8 cellular contexts compared by ENCODE assay signal in the genomic region with DNA sequence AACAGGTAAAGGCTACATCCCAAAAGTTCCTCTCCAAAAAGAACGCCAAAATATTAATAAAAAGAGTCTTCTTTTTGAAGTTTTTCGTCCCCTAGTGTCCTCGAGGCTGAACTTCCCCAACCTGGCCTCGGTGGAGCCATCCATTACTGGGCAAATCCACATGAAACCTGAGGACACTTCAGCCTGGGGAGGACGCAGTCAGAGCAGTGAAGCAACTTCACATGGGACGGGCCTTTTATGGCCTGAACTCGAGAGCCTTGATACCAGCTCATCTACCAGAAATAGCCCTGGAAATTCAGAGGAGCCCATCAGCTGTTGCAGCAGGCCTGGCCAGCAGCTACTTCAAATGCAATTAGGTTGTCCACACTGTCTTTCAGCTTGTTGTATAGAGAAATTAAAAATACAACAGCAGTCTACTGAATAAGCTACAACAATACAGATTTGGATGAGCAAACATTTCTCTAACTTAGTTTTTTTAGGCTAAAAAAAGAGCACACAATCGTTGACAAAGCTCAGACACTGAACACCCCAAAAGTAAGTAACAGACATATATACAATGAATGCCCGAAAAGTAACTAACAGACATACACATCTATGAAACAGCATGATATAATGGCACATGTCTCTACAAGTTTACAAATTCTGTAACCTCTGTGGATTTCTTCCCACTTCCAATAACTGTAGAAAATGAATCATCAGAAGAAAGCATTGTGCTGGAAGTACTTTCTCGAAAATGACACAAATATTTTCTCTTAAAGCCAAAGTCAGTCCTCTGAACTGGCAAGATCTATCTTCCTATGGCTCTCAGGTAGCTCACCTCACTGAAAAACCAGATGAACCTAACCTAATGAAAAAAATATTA. TPM values are rescaled to one million over a fixed set of nuclear protein-coding genes. Genes with fewer than 3 reads are reported as not detected.
DNase-seq lines count a peak whose midpoint lies in the region; ATAC-seq, FAIRE-seq and TF ChIP-seq lines count a peak whose summit lies in the region.

A gene with protein sequence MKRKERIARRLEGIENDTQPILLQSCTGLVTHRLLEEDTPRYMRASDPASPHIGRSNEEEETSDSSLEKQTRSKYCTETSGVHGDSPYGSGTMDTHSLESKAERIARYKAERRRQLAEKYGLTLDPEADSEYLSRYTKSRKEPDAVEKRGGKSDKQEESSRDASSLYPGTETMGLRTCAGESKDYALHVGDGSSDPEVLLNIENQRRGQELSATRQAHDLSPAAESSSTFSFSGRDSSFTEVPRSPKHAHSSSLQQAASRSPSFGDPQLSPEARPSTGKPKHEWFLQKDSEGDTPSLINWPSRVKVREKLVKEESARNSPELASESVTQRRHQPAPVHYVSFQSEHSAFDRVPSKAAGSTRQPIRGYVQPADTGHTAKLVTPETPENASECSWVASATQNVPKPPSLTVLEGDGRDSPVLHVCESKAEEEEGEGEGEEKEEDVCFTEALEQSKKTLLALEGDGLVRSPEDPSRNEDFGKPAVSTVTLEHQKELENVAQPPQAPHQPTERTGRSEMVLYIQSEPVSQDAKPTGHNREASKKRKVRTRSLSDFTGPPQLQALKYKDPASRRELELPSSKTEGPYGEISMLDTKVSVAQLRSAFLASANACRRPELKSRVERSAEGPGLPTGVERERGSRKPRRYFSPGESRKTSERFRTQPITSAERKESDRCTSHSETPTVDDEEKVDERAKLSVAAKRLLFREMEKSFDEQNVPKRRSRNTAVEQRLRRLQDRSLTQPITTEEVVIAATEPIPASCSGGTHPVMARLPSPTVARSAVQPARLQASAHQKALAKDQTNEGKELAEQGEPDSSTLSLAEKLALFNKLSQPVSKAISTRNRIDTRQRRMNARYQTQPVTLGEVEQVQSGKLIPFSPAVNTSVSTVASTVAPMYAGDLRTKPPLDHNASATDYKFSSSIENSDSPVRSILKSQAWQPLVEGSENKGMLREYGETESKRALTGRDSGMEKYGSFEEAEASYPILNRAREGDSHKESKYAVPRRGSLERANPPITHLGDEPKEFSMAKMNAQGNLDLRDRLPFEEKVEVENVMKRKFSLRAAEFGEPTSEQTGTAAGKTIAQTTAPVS (N-terminal part only) (minus strand): TSS at position 208 of the 862 bp plus-strand sequence. CDS start 79,913 bp downstream, outside the sequence.

- H3K4me3 ChIP-seq in HEK293 (ENCODE audit: low read depth, low read length): no peak within 1 kb of the TSS
- no peak within 1 kb of the TSS for H3K4me3 ChIP-seq in GM12878
- peak within 1 kb of the TSS; percentile 9 for H3K4me3 ChIP-seq in iPS-18a (ENCODE audit: low read length)
- peak within 1 kb of the TSS; percentile 42 for H3K4me3 ChIP-seq in smooth muscle cell

- WGBS in GM12878 (ENCODE audit: insufficient coverage, insufficient replicate concordance, low lambda C conversion rate, missing lambda C conversion rate): 32% methylated on average over 10 of the region's 10 CpGs
- whole genome bisulfite sequencing in smooth muscle cell (ENCODE audit: low lambda C conversion rate): 21% methylated on average over 10 of the region's 10 CpGs

- H3K4me1 ChIP-seq in HEK293 (ENCODE audit: control insufficient read depth, insufficient read depth, low read length): peaks cover 32% of the 10 kb centered on the region
- H3K4me1 ChIP-seq in GM12878 (ENCODE audit: control insufficient read depth, insufficient read depth, low read length): no peaks in the 10 kb centered on the region
- H3K4me1 ChIP-seq in iPS-18a (ENCODE audit: control insufficient read depth, low read depth, low read length): peaks cover 34% of the 10 kb centered on the region
- peaks cover 36% of the 10 kb centered on the region for H3K4me1 ChIP-seq in smooth muscle cell (ENCODE audit: low read depth)

- POLR2A ChIA-PET in HEK293 (lab: Yijun Ruan, JAX) (interaction anchor here (1.3 kb wide), 1 partner anchor 40 kb away, joined by 3 read pairs; no protein-coding TSS in a partner anchor), GM12878 (lab: Charles Lee) (interaction anchor here (1.0 to 1.6 kb wide), 2 partner anchors 9 to 13 kb away, joined by 4 to 11 read pairs; no protein-coding TSS in a partner anchor)

- in situ Hi-C loops in GM12878 (cut with MboI): no loop called here

- H3K4me2 ChIP-seq in GM12878 (ENCODE audit: control insufficient read depth, insufficient read depth): no peak within 1 kb of the TSS
- H3K4me2 ChIP-seq in smooth muscle cell: peak within 1 kb of the TSS; percentile 85

- SMC1A ChIA-PET in GM12878 (lab: Charles Lee; ENCODE audit: uncharacterized antibody, unreplicated experiment): interaction anchor here (0.5 to 2.5 kb wide), 9 partner anchors 9 to 144 kb away, joined by 3 to 12 read pairs (median 6); no protein-coding TSS in a partner anchor

- TF ChIP-seq POLR2A in GM12878 (IDR thresholded peaks at IDR 0.05; ENCODE audit: low read depth, low read length): no peak

- intact Hi-C loops in GM12878 (cut with micrococcal nuclease; ENCODE audit: unreplicated experiment): loop anchor here (2.0 to 5.0 kb wide), 2 partner anchors 43 to 100 kb away; no protein-coding TSS in a partner anchor

- H3K9ac ChIP-seq in GM12878 (ENCODE audit: control insufficient read depth, insufficient read depth, low read length) (no peak within 1 kb of the TSS), iPS-18a (ENCODE audit: low read length) (peak within 1 kb of the TSS; percentile 12), smooth muscle cell (ENCODE audit: low read depth) (peak within 1 kb of the TSS; percentile 75)

- no peaks in the 10 kb centered on the region for H4K20me1 ChIP-seq in GM12878 (ENCODE audit: control insufficient read depth, insufficient read depth)
- H4K20me1 ChIP-seq in smooth muscle cell (ENCODE audit: low read depth): no peaks in the 10 kb centered on the region

- H3K27ac ChIP-seq in 22Rv1 (peak within 1 kb of the TSS; percentile 81), HEK293 (ENCODE audit: extremely low read depth, low read depth, low read length) (peak within 1 kb of the TSS; percentile 33), GM12878 (ENCODE audit: control insufficient read depth, insufficient read depth) (no peak within 1 kb of the TSS), iPS-18a (ENCODE audit: low read length) (peak within 1 kb of the TSS; percentile 30), smooth muscle cell (ENCODE audit: low read depth) (peak within 1 kb of the TSS; percentile 95)

- BruUV-seq in GM12878 (replicated peaks; lab: Mats Ljungman, UMichigan): TSS peak; percentile 55

- H3K79me2 ChIP-seq in GM12878 (ENCODE audit: control insufficient read depth, insufficient read depth, low read length) (no peaks in the 10 kb centered on the region), smooth muscle cell (ENCODE audit: low read depth) (peaks cover 25% of the 10 kb centered on the region)

- DNase-seq in GM12878 (ENCODE audit: low read depth, low spot score) (no peak), smooth muscle cell (lab: John Stamatoyannopoulos, UW; ENCODE audit: unreplicated experiment) (no peak), cerebellar nuclear complex (lab: John Stamatoyannopoulos, UW) (no peak), SIG-M5 treated with dmso at 0.1 percent for 504 hours (lab: John Stamatoyannopoulos, UW; ENCODE audit: unreplicated experiment) (no peak)
- DNase-seq in stimulated activated CD4-positive, alpha-beta T cell treated with anti-CD3 and anti-CD28 coated beads, Interleukin-4, amount 100 ng/mL, for 4 hours: no peak

- H3K9me3 ChIP-seq in HEK293 (ENCODE audit: control insufficient read depth, insufficient read depth, low read depth, low read length): no peaks in the 10 kb centered on the region
- no peaks in the 10 kb centered on the region; the same call in 2 of the 3 replicates for H3K9me3 ChIP-seq in GM12878 (replicated peaks; ENCODE audit: control insufficient read depth, insufficient read depth, low read length)
- H3K9me3 ChIP-seq in iPS-18a (ENCODE audit: control insufficient read depth, low read depth, low read length): no peaks in the 10 kb centered on the region
- no peaks in the 10 kb centered on the region for H3K9me3 ChIP-seq in smooth muscle cell (replicated peaks; ENCODE audit: low read depth)

- H3K36me3 ChIP-seq in HEK293 (ENCODE audit: control insufficient read depth in 2 of 2, insufficient read depth in 1 of 2, low read length in 2 of 2): no peaks in the 10 kb centered on the region; a peak in 1 of 3 replicates
- H3K36me3 ChIP-seq in GM12878 (ENCODE audit: control insufficient read depth in 2 of 2, insufficient read depth in 2 of 2, low read length in 1 of 2): no peaks in the 10 kb centered on the region
- H3K36me3 ChIP-seq in iPS-18a (ENCODE audit: control insufficient read depth, low read depth, low read length): no peaks in the 10 kb centered on the region
- no peaks in the 10 kb centered on the region for H3K36me3 ChIP-seq in smooth muscle cell (ENCODE audit: low read depth)

- CTCF ChIA-PET in HEK293 (lab: Yijun Ruan, JAX): no interaction called here
- CTCF ChIA-PET in GM12878 (lab: Yijun Ruan, JAX): interaction anchor here (0.6 to 1.7 kb wide), 8 partner anchors 8 to 111 kb away, joined by 3 to 6 read pairs (median 4); no protein-coding TSS in a partner anchor

- 0 out of 2 replicates have a peak, but pooled peaks have one; percentile 7 for TF ChIP-seq CTCF in 22Rv1 (IDR thresholded peaks at IDR 0.05)
- TF ChIP-seq CTCF in HEK293 (tag by site-specific recombination; IDR thresholded peaks at IDR 0.05): peak; percentile 13; the same call in 1 of the 2 replicates
- no peak for TF ChIP-seq CTCF in GM12878 (IDR thresholded peaks at IDR 0.05 in 2 of 3, conservative IDR thresholded peaks at IDR 0.05 in 1 of 3; ENCODE audit: control insufficient read depth in 2 of 3, extremely low read depth in 1 of 3, insufficient read depth in 1 of 3, low read depth in 3 of 3, low read length in 3 of 3)
- no peak for TF ChIP-seq CTCF in smooth muscle cell (IDR thresholded peaks at IDR 0.05; ENCODE audit: borderline replicate concordance, insufficient read depth, poor library complexity, severe bottlenecking)

- H2AFZ ChIP-seq in GM12878 (ENCODE audit: control insufficient read depth, low read depth, low read length) (no peak within 1 kb of the TSS), smooth muscle cell (ENCODE audit: low read depth) (no peak within 1 kb of the TSS)

- RAD21 ChIA-PET in GM12878 (lab: Charles Lee; ENCODE audit: unreplicated experiment): interaction anchor here (0.6 to 2.3 kb wide), 10 partner anchors 8 to 99 kb away, joined by 3 to 13 read pairs (median 3); no protein-coding TSS in a partner anchor

- peak; percentile 29 for ATAC-seq in GM12878

- H3F3A ChIP-seq in smooth muscle cell (ENCODE audit: low read depth): peaks cover 32% of the 10 kb centered on the region

- no peak for TF ChIP-seq EP300 in GM12878 (IDR thresholded peaks at IDR 0.05; ENCODE audit: borderline replicate concordance in 1 of 2, control insufficient read depth in 1 of 2, low read depth in 2 of 2, low read length in 2 of 2)

- TF ChIP-seq RAD21 in GM12878 (IDR thresholded peaks at IDR 0.05; ENCODE audit: insufficient read depth, low read depth, low read length): no peak

- H3K27me3 ChIP-seq in GM12878 (replicated peaks in 1 of 2; ENCODE audit: control insufficient read depth in 2 of 2, insufficient read depth in 2 of 2, low read length in 1 of 2): no peaks in the 10 kb centered on the region
- H3K27me3 ChIP-seq in iPS-18a (ENCODE audit: control insufficient read depth, insufficient read depth, low read length): no peaks in the 10 kb centered on the region
- H3K27me3 ChIP-seq in smooth muscle cell (ENCODE audit: low read depth): no peaks in the 10 kb centered on the region

- FAIRE-seq in GM12878 (lab: Jason Lieb, UNC): no peak

RNA-seq across cellular contexts. Expression of the gene that starts here (rescaled TPM):
- total RNA-seq in GM12878 (2013; cell fraction: nucleolus; rRNA removed): 16.7 and 47.2 TPM in 2 replicates
- total RNA-seq in GM12878 (2014; rRNA removed): 0.65 and 0.68 TPM in 2 replicates
- total RNA-seq in GM12878 (2014; rRNA removed; fragmentation: Illumina TruSeq; extraction: Trizol): 0.64 and 1.8 TPM in 2 replicates
- total RNA-seq in GM12878 (2021): 1.5 and 1.9 TPM in 2 replicates
- polyA plus RNA-seq in GM12878 (2011; ENCODE audit: low read depth): 0.17 TPM
- polyA plus RNA-seq in GM12878 (2011; rRNA removed): 0.33 and 0.43 TPM in 2 replicates
- polyA plus RNA-seq in GM12878 (2011; cell fraction: cytosol; rRNA removed): 0.35 and 0.39 TPM in 2 replicates
- polyA plus RNA-seq in GM12878 (2011; cell fraction: nucleus; rRNA removed): 0.99 and 2.1 TPM in 2 replicates
- 0.12 and 0.28 TPM in 2 replicates for polyA plus RNA-seq in GM12878 (2012)
- 0.48 and 1.2 TPM in 2 replicates for polyA plus RNA-seq in GM12878 (2014; fragmentation: Illumina TruSeq; extraction: Trizol)
- under 1 TPM; 0.22 to 0.71 TPM for polyA plus RNA-seq in GM12878 (2014; fragmentation: Nextera tagmentation; extraction: Ambion mirVana)
- 0.66 and 1.0 TPM in 2 replicates for polyA plus RNA-seq in GM12878 (2014; rRNA removed)
- polyA plus RNA-seq in GM12878 (2016; fragmentation: Nextera tagmentation; extraction: Ambion mirVana): 1 to 10 TPM in 1 of 2 experiments, under 1 TPM in 1; 0.68 to 1.4 TPM
- polyA minus RNA-seq in GM12878 (2011; rRNA and poly(A)+ RNA removed): 0.37 and 1.3 TPM in 2 replicates
- polyA minus RNA-seq in GM12878 (2011; cell fraction: cytosol; rRNA and poly(A)+ RNA removed): 0.53 and 0.62 TPM in 2 replicates
- polyA minus RNA-seq in GM12878 (2011; cell fraction: nucleus; rRNA and poly(A)+ RNA removed): 0.36 and 0.77 TPM in 2 replicates
- total RNA-seq in smooth muscle cell: 28.5 and 32.5 TPM in 2 replicates
- polyA plus RNA-seq in smooth muscle cell: 33.0 and 59.4 TPM in 2 replicates

Comparison
In these comparisons a context has a peak if more than half of its experiments do, and no peak if none do; other contexts are left out.
1. RNA of the gene that starts here (polyA plus RNA-seq): 33.0 to 59.4 TPM in smooth muscle cell; 0.12 to 2.1 TPM in GM12878; every median in the first group is over 10 times any median in the second.
2. CTCF ChIP-seq: peak in 22Rv1 (single experiment) and HEK293 (single experiment); none in GM12878 (0 of 3) and smooth muscle cell (single experiment).
3. H3K4me3 ChIP-seq: peak in iPS-18a (single experiment) and smooth muscle cell (single experiment); none in HEK293 (single experiment) and GM12878 (single experiment).